Comparison of ENCODE assay signal across 1 cellular context in genomic region chr17:44402564-44403172, GRCh38.
TF ChIP-seq lines count a peak whose summit lies in the region.

No MANE protein-coding gene starts in this region.

TF ChIP-seq in GM12878, 131 proteins besides CTCF, POLR2A, EP300 and RAD21 (continues in another document):
- TF ChIP-seq, protein P1, sequence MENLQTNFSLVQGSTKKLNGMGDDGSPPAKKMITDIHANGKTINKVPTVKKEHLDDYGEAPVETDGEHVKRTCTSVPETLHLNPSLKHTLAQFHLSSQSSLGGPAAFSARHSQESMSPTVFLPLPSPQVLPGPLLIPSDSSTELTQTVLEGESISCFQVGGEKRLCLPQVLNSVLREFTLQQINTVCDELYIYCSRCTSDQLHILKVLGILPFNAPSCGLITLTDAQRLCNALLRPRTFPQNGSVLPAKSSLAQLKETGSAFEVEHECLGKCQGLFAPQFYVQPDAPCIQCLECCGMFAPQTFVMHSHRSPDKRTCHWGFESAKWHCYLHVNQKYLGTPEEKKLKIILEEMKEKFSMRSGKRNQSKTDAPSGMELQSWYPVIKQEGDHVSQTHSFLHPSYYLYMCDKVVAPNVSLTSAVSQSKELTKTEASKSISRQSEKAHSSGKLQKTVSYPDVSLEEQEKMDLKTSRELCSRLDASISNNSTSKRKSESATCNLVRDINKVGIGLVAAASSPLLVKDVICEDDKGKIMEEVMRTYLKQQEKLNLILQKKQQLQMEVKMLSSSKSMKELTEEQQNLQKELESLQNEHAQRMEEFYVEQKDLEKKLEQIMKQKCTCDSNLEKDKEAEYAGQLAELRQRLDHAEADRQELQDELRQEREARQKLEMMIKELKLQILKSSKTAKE (IDR thresholded peaks at IDR 0.05; ENCODE audit: low read depth, poor library complexity, severe bottlenecking), result peak; percentile 69
- TF ChIP-seq NR2F1 (conservative IDR thresholded peaks at IDR 0.05) (no peak), KLF5 (IDR thresholded peaks at IDR 0.05; ENCODE audit: partially characterized antibody) (no peak), IRF4 (IDR thresholded peaks at IDR 0.05; ENCODE audit: low read depth, low read length) (peak; percentile 83; the same call in 1 of the 2 replicates), FOXM1 (IDR thresholded peaks at IDR 0.05; ENCODE audit: low read depth, low read length) (peak; percentile 67; the same call in 1 of the 2 replicates), MEF2A (IDR thresholded peaks at IDR 0.05; ENCODE audit: insufficient read depth, low read depth, low read length) (peak; percentile 97), ETV6 (conservative IDR thresholded peaks at IDR 0.05 in 1 of 2, IDR thresholded peaks at IDR 0.05 in 1 of 2; ENCODE audit: borderline replicate concordance in 1 of 2, low read depth in 1 of 2) (no peak; a peak in 1 of 4 replicates), CREM (IDR thresholded peaks at IDR 0.05; ENCODE audit: low read depth) (0 out of 2 replicates have a peak, but pooled peaks have one; percentile 13), IKZF2 (IDR thresholded peaks at IDR 0.05) (peak; percentile 71), TBL1XR1 (IDR thresholded peaks at IDR 0.05; ENCODE audit: low read depth, low read length) (peak; percentile 36; the same call in 1 of the 2 replicates), EZH2 (IDR thresholded peaks at IDR 0.05; ENCODE audit: borderline replicate concordance, control insufficient read depth, low read depth, low read length) (no peak), MEF2B (IDR thresholded peaks at IDR 0.05; ENCODE audit: partially characterized antibody, poor library complexity, severe bottlenecking) (peak; percentile 88), ZNF384 (IDR thresholded peaks at IDR 0.05; ENCODE audit: borderline replicate concordance, low read depth, low read length) (no peak), POU2F2 (IDR thresholded peaks at IDR 0.05; ENCODE audit: borderline replicate concordance, low read depth, low read length) (peak; percentile 82), SMAD5 (IDR thresholded peaks at IDR 0.05; ENCODE audit: low read depth) (no peak), BCL3 (IDR thresholded peaks at IDR 0.05; ENCODE audit: borderline replicate concordance, insufficient read depth, low read depth, low read length, poor library complexity, severe bottlenecking) (peak; percentile 54), MTA3 (IDR thresholded peaks at IDR 0.05; ENCODE audit: borderline replicate concordance, low read length) (peak; percentile 91; the same call in 1 of the 2 replicates), NR2C2 (IDR thresholded peaks at IDR 0.05; ENCODE audit: borderline replicate concordance, control insufficient read depth, insufficient read length, low read depth) (no peak), JUNB (IDR thresholded peaks at IDR 0.05) (peak; percentile 73), MXI1 (IDR thresholded peaks at IDR 0.05; ENCODE audit: low read depth, low read length) (no peak), NFIC (IDR thresholded peaks at IDR 0.05; ENCODE audit: low read depth, low read length) (peak; percentile 78), NRF1 (conservative IDR thresholded peaks at IDR 0.05; ENCODE audit: low read depth, low read length) (no peak), SMARCA5 (IDR thresholded peaks at IDR 0.05) (peak; percentile 69; the same call in 1 of the 2 replicates), ATF2 (IDR thresholded peaks at IDR 0.05; ENCODE audit: low read length) (peak; percentile 70), CBFB (IDR thresholded peaks at IDR 0.05; ENCODE audit: low read depth) (peak; percentile 59), E4F1 (IDR thresholded peaks at IDR 0.05; ENCODE audit: borderline replicate concordance, partially characterized antibody) (no peak), SMAD1 (IDR thresholded peaks at IDR 0.05; ENCODE audit: low read depth, partially characterized antibody) (no peak), CHD2 (IDR thresholded peaks at IDR 0.05; ENCODE audit: borderline replicate concordance, low read depth, low read length) (no peak), ZBTB4 (CRISPR knock-in tag; IDR thresholded peaks at IDR 0.05) (no peak), CREB1 (IDR thresholded peaks at IDR 0.05; ENCODE audit: low read depth) (0 out of 2 replicates have a peak, but pooled peaks have one; percentile 16), STAT1 (conservative IDR thresholded peaks at IDR 0.05) (no peak), BCLAF1 (IDR thresholded peaks at IDR 0.05) (no peak), ZNF687 (IDR thresholded peaks at IDR 0.05) (no peak), SREBF1 (IDR thresholded peaks at IDR 0.05; ENCODE audit: low read length) (no peak), HCFC1 (IDR thresholded peaks at IDR 0.05; ENCODE audit: low read length) (no peak), IKZF1 (conservative IDR thresholded peaks at IDR 0.05) (peak; percentile 47; the same call in 1 of the 2 replicates), BCL11A (IDR thresholded peaks at IDR 0.05; ENCODE audit: low read depth, low read length) (0 out of 2 replicates have a peak, but pooled peaks have one; percentile 35), RUNX3 (IDR thresholded peaks at IDR 0.05; ENCODE audit: low read length) (peak; percentile 98), TCF7 (IDR thresholded peaks at IDR 0.05; ENCODE audit: borderline replicate concordance) (peak; percentile 69; the same call in 1 of the 2 replicates)
- TF ChIP-seq, protein P2, sequence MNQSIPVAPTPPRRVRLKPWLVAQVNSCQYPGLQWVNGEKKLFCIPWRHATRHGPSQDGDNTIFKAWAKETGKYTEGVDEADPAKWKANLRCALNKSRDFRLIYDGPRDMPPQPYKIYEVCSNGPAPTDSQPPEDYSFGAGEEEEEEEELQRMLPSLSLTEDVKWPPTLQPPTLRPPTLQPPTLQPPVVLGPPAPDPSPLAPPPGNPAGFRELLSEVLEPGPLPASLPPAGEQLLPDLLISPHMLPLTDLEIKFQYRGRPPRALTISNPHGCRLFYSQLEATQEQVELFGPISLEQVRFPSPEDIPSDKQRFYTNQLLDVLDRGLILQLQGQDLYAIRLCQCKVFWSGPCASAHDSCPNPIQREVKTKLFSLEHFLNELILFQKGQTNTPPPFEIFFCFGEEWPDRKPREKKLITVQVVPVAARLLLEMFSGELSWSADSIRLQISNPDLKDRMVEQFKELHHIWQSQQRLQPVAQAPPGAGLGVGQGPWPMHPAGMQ (IDR thresholded peaks at IDR 0.05; ENCODE audit: borderline replicate concordance), result no peak
